Comparison of ENCODE assay signal across 19 cellular contexts in genomic region chr3:120544361-120544760, GRCh38. TPM values are rescaled to one million over a fixed set of nuclear protein-coding genes. Genes with fewer than 3 reads are reported as not detected.
DNase-seq lines count a peak whose midpoint lies in the region; ATAC-seq and TF ChIP-seq lines count a peak whose summit lies in the region.
"Had no signal": no experiment of that assay in that cellular context is flagged by ENCODE, and none has a peak within 500 bp of the region (broad histone marks: within the 10 kb centered on the region; RNA-seq: fewer than 3 reads in every experiment).

No MANE protein-coding gene starts in this region.

- TF ChIP-seq CTCF in right atrium auricular region (IDR thresholded peaks at IDR 0.05) (no peak), esophagus muscularis mucosa (IDR thresholded peaks at IDR 0.05) (no peak)

- H3K27me3 ChIP-seq in right atrium auricular region (no peaks in the 10 kb centered on the region), BLaER1 (no peaks in the 10 kb centered on the region), esophagus muscularis mucosa (no peaks in the 10 kb centered on the region)
- H3K27me3 ChIP-seq: BE2C; BLaER1 treated with 17β-estradiol and CSF1 and Interleukin-3, amounts not matched to agents 10 nM and 100 nM had no signal

- no peaks in the 10 kb centered on the region for H3K36me3 ChIP-seq in right atrium auricular region
- H3K36me3 ChIP-seq in BLaER1 = no peaks in the 10 kb centered on the region
- H3K36me3 ChIP-seq in esophagus muscularis mucosa = no peaks in the 10 kb centered on the region
- H3K36me3 ChIP-seq: BE2C; BLaER1 treated with 17β-estradiol and CSF1 and Interleukin-3, amounts not matched to agents 10 nM and 100 nM had no signal

- H3K4me3 ChIP-seq in right atrium auricular region (no peak overlapping the region), BLaER1 (no peak overlapping the region), esophagus muscularis mucosa (no peak overlapping the region)
- H3K4me3 ChIP-seq: BLaER1 treated with 17β-estradiol and CSF1 and Interleukin-3, amounts not matched to agents 10 nM and 100 nM had no signal

- WGBS in esophagus muscularis mucosa = no CpG with 5 or more reads among the region's 2 CpGs

- TF ChIP-seq POLR2A in esophagus muscularis mucosa (IDR thresholded peaks at IDR 0.05; ENCODE audit: low read depth) = no peak

- H3K27ac ChIP-seq in right atrium auricular region (peak overlapping the region; percentile 32 to 55), BLaER1 (no peak overlapping the region), esophagus muscularis mucosa (replicated peaks in 1 of 4) (no peak overlapping the region)
- H3K27ac ChIP-seq: BLaER1 treated with 17β-estradiol and CSF1 and Interleukin-3, amounts not matched to agents 10 nM and 100 nM; C4-2B had no signal

- H3K4me2 ChIP-seq in BLaER1 = peak overlapping the region; percentile 27

- intact Hi-C loops in left cardiac atrium (cut with DNase I) = no loop called here
- intact Hi-C loops in Right ventricle myocardium inferior (cut with DNase I) = no loop called here
- intact Hi-C loops in cardiac septum (cut with DNase I) = no loop called here
- intact Hi-C loops in esophagus muscularis mucosa (cut with DNase I) = no loop called here

- H3K9ac ChIP-seq in BLaER1 = no peak overlapping the region
- H3K9ac ChIP-seq: BLaER1 treated with 17β-estradiol and CSF1 and Interleukin-3, amounts not matched to agents 10 nM and 100 nM had no signal

- peaks cover 0 to 34% of the 10 kb centered on the region in 2 donors for H3K9me3 ChIP-seq in right atrium auricular region
- peaks cover 28% of the 10 kb centered on the region for H3K9me3 ChIP-seq in BLaER1
- H3K9me3 ChIP-seq in esophagus muscularis mucosa = peaks cover 0 to 20% (median 15%) of the 10 kb centered on the region in 4 donors
- H3K9me3 ChIP-seq: BE2C had no signal

- H3K4me1 ChIP-seq in right atrium auricular region (no peaks in the 10 kb centered on the region), BLaER1 (peaks cover 21% of the 10 kb centered on the region), esophagus muscularis mucosa (no peaks in the 10 kb centered on the region)
- H3K4me1 ChIP-seq: BE2C, Caco-2 had no signal

- no peaks in the 10 kb centered on the region for H4K20me1 ChIP-seq in BLaER1
- H4K20me1 ChIP-seq: BLaER1 treated with 17β-estradiol and CSF1 and Interleukin-3, amounts not matched to agents 10 nM and 100 nM had no signal

- DNase-seq in left cardiac atrium (no peak), Right ventricle myocardium inferior (ENCODE audit: missing footprints) (no peak), right atrium auricular region (ENCODE audit: low spot score) (no peak), cardiac septum (ENCODE audit: low spot score) (no peak), esophagus muscularis mucosa (ENCODE audit: extremely low spot score) (peak; percentile 19), NCI-H2171 treated with DMSO at 0.1 percent for 48 hours (lab: John Stamatoyannopoulos, UW) (no peak)
- DNase-seq: 8988T; ACHN; BE2C; Caco-2; Calu3; CD4-positive, alpha-beta T cell; CD8-positive, alpha-beta T cell; DMS79 treated with DMSO at 0.1 percent for 48 hours; GF-D8 had no signal

- TF ChIP-seq EP300 in esophagus muscularis mucosa (IDR thresholded peaks at IDR 0.05) = no peak

- ATAC-seq in left cardiac atrium (peak; percentile 61 to 72), Right ventricle myocardium inferior (no peak), HG02642 (IDR thresholded peaks at IDR 0.05; ENCODE audit: poor library complexity, unreplicated experiment) (no peak)
- ATAC-seq: CD8-positive, alpha-beta T cell had no signal

RNA-seq across cellular contexts. Expression of gene NDUFB4, which starts 51.8 kb away (rescaled TPM):
- total RNA-seq in left cardiac atrium (100 to 1,000 TPM; 285 to 331 TPM), Right ventricle myocardium inferior (629 TPM), right atrium auricular region (100 to 1,000 TPM; 244 to 274 TPM), cardiac septum (360 TPM), esophagus muscularis mucosa (100 to 1,000 TPM; 142 to 333 (median 256) TPM)

Comparison
In these comparisons a context has a peak if more than half of its experiments do, and no peak if none do; other contexts are left out.
1. ATAC-seq: peak in left cardiac atrium (2 of 2); none in Right ventricle myocardium inferior (single experiment) and HG02642 (single experiment).
2. H3K27ac ChIP-seq: peak in right atrium auricular region (2 of 2); none in BLaER1 (single experiment) and esophagus muscularis mucosa (0 of 4).